In genomic region chr4:140092094-140092820, GRCh38 we compare ENCODE assay signal across 8 cellular contexts.
DNase-seq lines count a peak whose midpoint lies in the region; ATAC-seq, FAIRE-seq and TF ChIP-seq lines count a peak whose summit lies in the region.

No MANE protein-coding gene starts in this region.

- H3K27ac Mint-ChIP-seq in activated B cell treated with CpG ODN at 0.5 μM for 24 hours: no peak overlapping the region

- no peaks in the 10 kb centered on the region for H3K36me3 ChIP-seq in psoas muscle (ENCODE audit: insufficient read depth in 1 of 2, low read depth in 1 of 2)

- 22 to 26% (median 24%) methylated on average over 23 of the region's 23 CpGs for whole genome bisulfite sequencing in psoas muscle, 3 donors

- H3K27me3 Mint-ChIP-seq in activated B cell treated with CpG ODN at 0.5 μM for 24 hours: peaks cover 17% of the 10 kb centered on the region

- peak; percentile 29 for FAIRE-seq in D721Med (lab: Jason Lieb, UNC)

- H3K4me1 Mint-ChIP-seq in activated B cell treated with CpG ODN at 0.5 μM for 24 hours: peaks cover 47% of the 10 kb centered on the region

- peak overlapping the region; percentile 84 for H3K27ac ChIP-seq in psoas muscle

- H3K36me3 Mint-ChIP-seq in activated B cell treated with CpG ODN at 0.5 μM for 24 hours (ENCODE audit: low read depth): no peaks in the 10 kb centered on the region

- POLR2A ChIA-PET in activated B cell treated with CpG ODN at 0.5 μM for 24 hours (lab: Charles Lee): no interaction called here

- no peaks in the 10 kb centered on the region for H3K9me3 Mint-ChIP-seq in activated B cell treated with CpG ODN at 0.5 μM for 24 hours

- H3K4me3 Mint-ChIP-seq in activated B cell treated with CpG ODN at 0.5 μM for 24 hours: peak overlapping the region; percentile 20

- DNase-seq in D721Med (ENCODE audit: insufficient read length, low spot score): peak; percentile 36
- peak; percentile 86 for DNase-seq in NCI-H1436 treated with DMSO at 0.1 percent for 48 hours (lab: John Stamatoyannopoulos, UW)
- DNase-seq in activated B cell treated with CpG ODN at 0.5 μM for 24 hours: no peak
- peak; percentile 47 for DNase-seq in left cardiac atrium
- peak in 1 of 2 donors; percentile 27 for DNase-seq in psoas muscle
- DNase-seq in activated CD4-positive, alpha-beta T cell treated with anti-CD3 and anti-CD28 coated beads, Interleukin-2, amount 50 U/mL, for 4 hours: no peak

- H3K4me1 ChIP-seq in psoas muscle: peaks cover 49% of the 10 kb centered on the region

- intact Hi-C loops in activated B cell treated with CpG ODN at 0.5 μM for 24 hours (cut with micrococcal nuclease): no loop called here
- intact Hi-C loops in left cardiac atrium (cut with DNase I): no loop called here
- intact Hi-C loops in psoas muscle (cut with DNase I): no loop called here

- CTCF ChIA-PET in activated B cell treated with CpG ODN at 0.5 μM for 24 hours (lab: Charles Lee): no interaction called here

- H3K27me3 ChIP-seq in psoas muscle (ENCODE audit: insufficient read depth in 3 of 3, low read length in 2 of 3): no peaks in the 10 kb centered on the region

- H3K9me3 ChIP-seq in psoas muscle: no peaks in the 10 kb centered on the region

- ATAC-seq in activated B cell treated with CpG ODN at 0.5 μM for 24 hours (ENCODE audit: low read depth) (no peak), left cardiac atrium (peak; percentile 55 to 60), psoas muscle (peak; percentile 43 to 71 (median 66)), GM21367 (IDR thresholded peaks at IDR 0.05; ENCODE audit: unreplicated experiment) (no peak), HG03196 (IDR thresholded peaks at IDR 0.05; ENCODE audit: unreplicated experiment) (no peak)

- no peak for TF ChIP-seq CTCF in D721Med (IDR thresholded peaks at IDR 0.05; ENCODE audit: insufficient read depth, missing control alignments)
- TF ChIP-seq CTCF in activated B cell treated with CpG ODN at 0.5 μM for 24 hours (IDR thresholded peaks at IDR 0.05): no peak
- no peak for TF ChIP-seq CTCF in psoas muscle (IDR thresholded peaks at IDR 0.05)

- peak overlapping the region; percentile 62 for H3K4me3 ChIP-seq in psoas muscle

Comparison
In these comparisons a context has a peak if more than half of its experiments do, and no peak if none do; other contexts are left out.
1. DNase-seq: peak in D721Med (single experiment), NCI-H1436 treated with DMSO at 0.1 percent for 48 hours (single experiment) and left cardiac atrium (single experiment); none in activated B cell treated with CpG ODN at 0.5 μM for 24 hours (single experiment) and activated CD4-positive, alpha-beta T cell treated with anti-CD3 and anti-CD28 coated beads, Interleukin-2, amount 50 U/mL, for 4 hours (0 of 2).
2. ATAC-seq: peak in left cardiac atrium (2 of 2) and psoas muscle (4 of 4); none in activated B cell treated with CpG ODN at 0.5 μM for 24 hours (single experiment), GM21367 (single experiment) and HG03196 (single experiment).